ENCODE assay signal across 15 cellular contexts in the genomic region with DNA sequence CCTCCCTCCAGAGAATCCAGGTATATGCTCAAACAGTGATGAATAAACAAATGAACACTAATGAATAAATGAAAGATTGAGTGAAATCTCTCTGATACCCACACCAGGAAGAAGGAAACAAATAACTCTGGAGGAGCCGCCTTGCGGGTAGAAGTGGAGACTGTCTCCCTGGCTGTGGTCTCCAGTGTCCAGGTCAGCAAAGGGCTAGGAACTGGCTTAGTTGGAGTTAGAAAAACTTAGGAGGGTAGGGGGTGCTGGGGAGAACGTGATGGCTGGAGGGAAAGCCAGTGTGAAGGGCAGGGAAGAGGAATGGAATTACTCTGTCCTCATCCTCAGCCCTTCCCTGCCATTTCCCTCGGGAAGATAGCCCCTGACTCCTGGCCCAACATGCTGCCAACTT. TPM values are rescaled to one million over a fixed set of nuclear protein-coding genes. Genes with fewer than 3 reads are reported as not detected.
A peak's percentile ranks its signal among the peaks of the same experiment; 100 is the strongest.
DNase-seq lines count a peak whose midpoint lies in the region; ATAC-seq, FAIRE-seq and TF ChIP-seq lines count a peak whose summit lies in the region.
"Had no signal": no experiment of that assay in that cellular context is flagged by ENCODE, and none has a peak within 500 bp of the region (broad histone marks: within the 10 kb centered on the region; RNA-seq: fewer than 3 reads in every experiment).

No MANE protein-coding gene starts in this region.

- H2BK20ac ChIP-seq in H1 (ENCODE audit: low read length) = peak overlapping the region; percentile 8; the same call in 1 of the 2 replicates

- H3K9me3 ChIP-seq in PC-3 (ENCODE audit: low read length) (no peaks in the 10 kb centered on the region), H1 (ENCODE audit: insufficient read depth in 2 of 2, low read depth in 1 of 2, low read length in 1 of 2) (no peaks in the 10 kb centered on the region), lower lobe of right lung (no peaks in the 10 kb centered on the region), suprapubic skin (no peaks in the 10 kb centered on the region)

- no peaks in the 10 kb centered on the region for H3F3A ChIP-seq in PC-3 (ENCODE audit: low read length, unreplicated experiment)

- POLR2A ChIA-PET in PC-3 (lab: Charles Lee; ENCODE audit: unreplicated experiment) = no interaction called here
- POLR2A ChIA-PET in H1 (lab: Charles Lee; ENCODE audit: partially characterized antibody) = interaction anchor here (1.1 to 2.0 kb wide), 3 partner anchors 57 to 85 kb away, joined by 3 to 8 read pairs (median 5); a partner anchor contains a TSS

- peak overlapping the region; percentile 85; the same call in 1 of the 2 replicates for H3K18ac ChIP-seq in H1 (ENCODE audit: extremely low read depth, low read length)

- peak overlapping the region; percentile 90 for H2AFZ ChIP-seq in PC-3 (ENCODE audit: low read length)
- peak overlapping the region; percentile 94; the same call in 1 of the 2 replicates for H2AFZ ChIP-seq in H1 (ENCODE audit: low read length)

- no peak for TF ChIP-seq CTCF in PC-3 (conservative IDR thresholded peaks at IDR 0.05; ENCODE audit: low read depth, low read length)
- no peak for TF ChIP-seq CTCF in H1 (IDR thresholded peaks at IDR 0.05; ENCODE audit: control extremely low read depth in 1 of 3, insufficient read depth in 1 of 3, low read depth in 1 of 3, low read length in 3 of 3)
- TF ChIP-seq CTCF in lower lobe of right lung (IDR thresholded peaks at IDR 0.05) = no peak
- no peak for TF ChIP-seq CTCF in suprapubic skin (IDR thresholded peaks at IDR 0.05)

- H3K23me2 ChIP-seq in H1 (ENCODE audit: low read depth, low read length) = no peaks in the 10 kb centered on the region; the same call in 1 of the 2 replicates

- H4K20me1 ChIP-seq in PC-3 (ENCODE audit: low read length) (no peaks in the 10 kb centered on the region), H1 (replicated peaks in 1 of 2; ENCODE audit: control insufficient read depth in 1 of 2, insufficient read depth in 2 of 2, low read length in 2 of 2) (no peaks in the 10 kb centered on the region)

- TSS peak; percentile 67 for BruUV-seq in PC-3 (replicated peaks; lab: Mats Ljungman, UMichigan)

- TF ChIP-seq RAD21 in H1 (IDR thresholded peaks at IDR 0.05 in 1 of 2, conservative IDR thresholded peaks at IDR 0.05 in 1 of 2; ENCODE audit: low read depth in 2 of 2, low read length in 2 of 2) = no peak

- peak overlapping the region; percentile 22 for H4K5ac ChIP-seq in H1 (ENCODE audit: insufficient read length, low read depth, low read length)

- TF ChIP-seq POLR2A in H1 (IDR thresholded peaks at IDR 0.05; ENCODE audit: control extremely low read depth in 1 of 2, low read depth in 2 of 2, low read length in 2 of 2) (no peak), suprapubic skin (IDR thresholded peaks at IDR 0.05) (no peak)

- WGBS in H1 (ENCODE audit: extremely low coverage in 1 of 2, insufficient coverage in 1 of 2, insufficient read length in 1 of 2, insufficient replicate concordance in 2 of 2, low coverage in 1 of 2, low lambda C conversion rate in 2 of 2, missing lambda C conversion rate in 1 of 2), 2 experiments = 68% methylated on average over 4 of the region's 4 CpGs; no CpG with 5 or more reads in 1 of the 2 experiments
- WGBS in suprapubic skin = 26% methylated on average over 4 of the region's 4 CpGs

- H4K8ac ChIP-seq in H1 (ENCODE audit: extremely low read depth, insufficient read depth, low read length) = no peak overlapping the region

- H3K9me2 ChIP-seq in PC-3 (replicated peaks; ENCODE audit: low read length) = no peaks in the 10 kb centered on the region

- intact Hi-C loops in PC-3 (cut with micrococcal nuclease) = no loop called here
- intact Hi-C loops in lower lobe of right lung (cut with DNase I) = no loop called here

- no peak overlapping the region for H3K27ac ChIP-seq in PC-3 (ENCODE audit: low read length)
- H3K27ac ChIP-seq in H1 (ENCODE audit: low read depth, low read length) = no peak overlapping the region
- no peak overlapping the region for H3K27ac ChIP-seq in lower lobe of right lung
- H3K27ac ChIP-seq in suprapubic skin = peak overlapping the region; percentile 47

- H3K23ac ChIP-seq in H1 (ENCODE audit: insufficient read length) = no peak overlapping the region

- no peak overlapping the region for H3K14ac ChIP-seq in H1 (ENCODE audit: insufficient read length)

- ATAC-seq in PC-3 = peak; percentile 46
- peak; percentile 40 to 50 for ATAC-seq in lower lobe of right lung
- no peak for ATAC-seq in HG03139 (IDR thresholded peaks at IDR 0.05; ENCODE audit: unreplicated experiment)
- ATAC-seq in HG03135 (IDR thresholded peaks at IDR 0.05; ENCODE audit: unreplicated experiment) = no peak
- ATAC-seq: effector memory CD8-positive, alpha-beta T cell had no signal

- FAIRE-seq in H1 (lab: Jason Lieb, UNC) (no peak), HTR-8/SVneo (lab: Jason Lieb, UNC) (no peak)
- FAIRE-seq: GM12892, urothelium cell line had no signal

- H3K4me3 ChIP-seq in PC-3 (ENCODE audit: low read length) = peak overlapping the region; percentile 81
- H3K4me3 ChIP-seq in H1 (ENCODE audit: extremely low read depth in 1 of 4, insufficient read depth in 2 of 4, low read depth in 3 of 4, low read length in 4 of 4) = peak overlapping the region in 1 of 4 experiments; percentile 21; a peak in 2 of 8 replicates
- peak overlapping the region; percentile 56 for H3K4me3 ChIP-seq in lower lobe of right lung
- H3K4me3 ChIP-seq in suprapubic skin = peak overlapping the region; percentile 46

- peak overlapping the region; percentile 55; the same call in 1 of the 2 replicates for H2BK12ac ChIP-seq in H1 (ENCODE audit: low read depth, low read length)

- no peaks in the 10 kb centered on the region for H3K36me3 ChIP-seq in PC-3 (ENCODE audit: low read depth, low read length)
- H3K36me3 ChIP-seq in H1 (ENCODE audit: control insufficient read depth in 2 of 4, insufficient read depth in 4 of 4, low read length in 3 of 4) = no peaks in the 10 kb centered on the region
- no peaks in the 10 kb centered on the region for H3K36me3 ChIP-seq in lower lobe of right lung
- no peaks in the 10 kb centered on the region for H3K36me3 ChIP-seq in suprapubic skin

- peak overlapping the region; percentile 89 for H3K4me2 ChIP-seq in PC-3 (ENCODE audit: low read length)
- H3K4me2 ChIP-seq in H1 (ENCODE audit: insufficient read depth in 1 of 2, low read depth in 2 of 2, low read length in 2 of 2) = peak overlapping the region; percentile 18 to 26; a peak in 2 of 4 replicates

- H3K79me1 ChIP-seq in H1 (ENCODE audit: low read depth, low read length) = no peaks in the 10 kb centered on the region; the same call in 1 of the 2 replicates

- CTCF ChIA-PET in PC-3 (lab: Charles Lee) = no interaction called here
- CTCF ChIA-PET in H1 (lab: Charles Lee; ENCODE audit: partially characterized antibody) = interaction anchor here (0.6 kb wide), 1 partner anchor 305 kb away, joined by 3 read pairs; no protein-coding TSS in a partner anchor

- H4K91ac ChIP-seq in H1 (replicated peaks; ENCODE audit: insufficient read length, low read length) = peak overlapping the region; percentile 37

- H3K4me1 ChIP-seq in PC-3 (ENCODE audit: insufficient read depth, low read length) (peaks cover 4% of the 10 kb centered on the region; the same call in 1 of the 2 replicates), H1 (replicated peaks in 1 of 4; ENCODE audit: control insufficient read depth in 3 of 4, insufficient read depth in 4 of 4, low read length in 3 of 4) (peaks cover 0 to 9% (median 3%) of the 10 kb centered on the region in 4 experiments; a peak in 5 of 7 replicates), lower lobe of right lung (peaks cover 5% of the 10 kb centered on the region), suprapubic skin (peaks cover 19% of the 10 kb centered on the region)

- no peak for TF ChIP-seq EP300 in H1 (IDR thresholded peaks at IDR 0.05; ENCODE audit: borderline replicate concordance in 1 of 2, low read depth in 2 of 2, low read length in 2 of 2)
- TF ChIP-seq EP300 in suprapubic skin (IDR thresholded peaks at IDR 0.05) = no peak

- H3K4ac ChIP-seq in H1 (replicated peaks; ENCODE audit: insufficient read length, low read depth, low read length) = no peak overlapping the region

- H3K27me3 ChIP-seq in PC-3 (ENCODE audit: low read length) = no peaks in the 10 kb centered on the region
- H3K27me3 ChIP-seq in H1 (replicated peaks in 1 of 4; ENCODE audit: control insufficient read depth in 3 of 4, extremely low read depth in 1 of 4, insufficient read depth in 3 of 4, low read length in 3 of 4) = no peaks in the 10 kb centered on the region
- H3K27me3 ChIP-seq in lower lobe of right lung (ENCODE audit: low read depth) = no peaks in the 10 kb centered on the region
- no peaks in the 10 kb centered on the region for H3K27me3 ChIP-seq in suprapubic skin

- DNase-seq in PC-3 (peak; percentile 18), H1 (ENCODE audit: low read depth in 1 of 2, low spot score in 2 of 2) (no peak), lower lobe of right lung (no peak), suprapubic skin (ENCODE audit: low spot score in 2 of 2) (no peak), HTR-8/SVneo (ENCODE audit: insufficient read length, low spot score) (no peak), epidermal melanocyte (ENCODE audit: insufficient read length, low spot score) (no peak)
- DNase-seq: activated naive CD4-positive, alpha-beta T cell treated with anti-CD3 and anti-CD28 coated beads, Interleukin-2, amount 50 U/mL, for 16 hours; effector memory CD8-positive, alpha-beta T cell; immature natural killer cell; NCI-H1092 treated with DMSO at 0.1 percent for 48 hours; NCI-H748 treated with DMSO at 0.1 percent for 48 hours had no signal

- H2BK15ac ChIP-seq in H1 (ENCODE audit: low read length) = no peak overlapping the region; the same call in 1 of the 2 replicates

- H2BK5ac ChIP-seq in H1 (ENCODE audit: low read depth, low read length) = peak overlapping the region; percentile 78; the same call in 1 of the 2 replicates

- H2AK5ac ChIP-seq in H1 (ENCODE audit: low read depth, low read length) = no peak overlapping the region

- no peak overlapping the region for H2BK120ac ChIP-seq in H1 (replicated peaks; ENCODE audit: low read depth, low read length)

- H3K9ac ChIP-seq in PC-3 (ENCODE audit: low read length) (peak overlapping the region; percentile 51), H1 (replicated peaks in 1 of 4; ENCODE audit: extremely low read depth in 1 of 4, low read depth in 3 of 4, low read length in 3 of 4) (no peak overlapping the region)

- H3K79me2 ChIP-seq in PC-3 (ENCODE audit: low read length) (0 out of 2 replicates have a peak, but pooled peaks cover 4% of the 10 kb centered on the region), H1 (ENCODE audit: control insufficient read depth in 1 of 2, insufficient read depth in 2 of 2, low read length in 2 of 2) (no peaks in the 10 kb centered on the region)

- H3K56ac ChIP-seq in H1 (replicated peaks; ENCODE audit: insufficient read length, low read depth, low read length) = no peak overlapping the region

RNA-seq across cellular contexts. Expression of a gene that starts 0.5 kb away (rescaled TPM):
- total RNA-seq in PC-3 (2014; rRNA removed) = 3.6 and 10.0 TPM in 2 replicates
- 0.84 and 1.2 TPM in 2 replicates for total RNA-seq in H1 (2021; fragmentation: NEBNext Ultra II Directional; extraction: Animal tissue kit (Norgen Biotek cat#: 25700))
- polyA plus RNA-seq in H1 (2011; rRNA removed) = 0.31 and 0.42 TPM in 2 replicates
- polyA plus RNA-seq in H1 (2011; cell fraction: cytosol; rRNA removed) = 0.97 TPM
- polyA plus RNA-seq in H1 (2011; cell fraction: nucleus; rRNA removed) = 0.50 TPM
- polyA plus RNA-seq in H1 (2012, experiment 1 of 2) = 1.5 to 2.3 TPM (median 2.2 TPM) in 4 replicates
- 0.66 TPM for polyA plus RNA-seq in H1 (2012, experiment 2 of 2)
- 0.59 TPM for polyA plus RNA-seq in H1 (2013, experiment 1 of 2)
- polyA plus RNA-seq in H1 (2013, experiment 2 of 2) = 0.66 TPM
- 0.19 and 1.4 TPM in 2 replicates for polyA minus RNA-seq in H1 (2011; rRNA and poly(A)+ RNA removed)
- not detected for polyA minus RNA-seq in H1 (2011; cell fraction: cytosol; rRNA and poly(A)+ RNA removed)
- polyA minus RNA-seq in H1 (2011; cell fraction: nucleus; rRNA and poly(A)+ RNA removed) = 0.40 TPM
- 0.32 TPM for total RNA-seq in lower lobe of right lung
- 10 to 100 TPM in 3 of 4 donors, 1 to 10 TPM in 1; 5.9 to 26.6 (median 10.8) TPM for total RNA-seq in suprapubic skin
- polyA plus RNA-seq: immature natural killer cell had no signal

RNA-seq across cellular contexts. Expression of a gene that starts 50.0 kb away (rescaled TPM):
- total RNA-seq in PC-3 (2014; rRNA removed) (58.6 and 77.3 TPM in 2 replicates), lower lobe of right lung (43.8 TPM), suprapubic skin (10 to 100 TPM; 26.1 to 34.7 (median 30.4) TPM)
- 236 TPM in 2 replicates for total RNA-seq in H1 (2021; fragmentation: NEBNext Ultra II Directional; extraction: Animal tissue kit (Norgen Biotek cat#: 25700))
- polyA plus RNA-seq in H1 (2011; rRNA removed) = 117 and 148 TPM in 2 replicates
- 183 TPM for polyA plus RNA-seq in H1 (2011; cell fraction: cytosol; rRNA removed)
- polyA plus RNA-seq in H1 (2011; cell fraction: nucleus; rRNA removed) = 51.2 TPM
- 126 to 255 TPM (median 140 TPM) in 4 replicates for polyA plus RNA-seq in H1 (2012, experiment 1 of 2)
- polyA plus RNA-seq in H1 (2012, experiment 2 of 2) = 109 TPM
- 161 TPM for polyA plus RNA-seq in H1 (2013, experiment 1 of 2)
- 160 TPM for polyA plus RNA-seq in H1 (2013, experiment 2 of 2)
- 128 and 194 TPM in 2 replicates for polyA minus RNA-seq in H1 (2011; rRNA and poly(A)+ RNA removed)
- 133 TPM for polyA minus RNA-seq in H1 (2011; cell fraction: cytosol; rRNA and poly(A)+ RNA removed)
- 92.6 TPM for polyA minus RNA-seq in H1 (2011; cell fraction: nucleus; rRNA and poly(A)+ RNA removed)

RNA-seq across cellular contexts. Expression of a gene that starts 59.7 kb away (rescaled TPM):
- total RNA-seq in PC-3 (2014; rRNA removed) (0.35 TPM in 1 of 2 replicates, not detected in the other), lower lobe of right lung (not detected), suprapubic skin (1 to 10 TPM in 1 of 4 donors, not detected in 3; 1.1 TPM)
- total RNA-seq in H1 (2021; fragmentation: NEBNext Ultra II Directional; extraction: Animal tissue kit (Norgen Biotek cat#: 25700)) = not detected in 2 replicates
- polyA plus RNA-seq in H1 (2011; rRNA removed) = not detected in 2 replicates
- not detected for polyA plus RNA-seq in H1 (2011; cell fraction: cytosol; rRNA removed)
- polyA plus RNA-seq in H1 (2011; cell fraction: nucleus; rRNA removed) = not detected
- 0.09 to 0.22 TPM in 2 of 4 replicates, not detected in the others for polyA plus RNA-seq in H1 (2012, experiment 1 of 2)
- not detected for polyA plus RNA-seq in H1 (2012, experiment 2 of 2)
- 0.02 TPM for polyA plus RNA-seq in H1 (2013, experiment 1 of 2)
- not detected for polyA plus RNA-seq in H1 (2013, experiment 2 of 2)
- polyA minus RNA-seq in H1 (2011; rRNA and poly(A)+ RNA removed) = not detected in 2 replicates
- not detected for polyA minus RNA-seq in H1 (2011; cell fraction: cytosol; rRNA and poly(A)+ RNA removed)
- polyA minus RNA-seq in H1 (2011; cell fraction: nucleus; rRNA and poly(A)+ RNA removed) = not detected
- polyA plus RNA-seq: immature natural killer cell had no signal

Comparison
In these comparisons a context has a peak if more than half of its experiments do, and no peak if none do; other contexts are left out.
1. ATAC-seq: peak in PC-3 (single experiment) and lower lobe of right lung (2 of 2); none in HG03139 (single experiment) and HG03135 (single experiment).